Comparison of ENCODE assay signal across 33 cellular contexts in genomic region chr17:69769050-69769449, GRCh38.
"Had no signal": no experiment of that assay in that cellular context is flagged by ENCODE, and none has a peak within 500 bp of the region (broad histone marks: within the 10 kb centered on the region; RNA-seq: fewer than 3 reads in every experiment).

No MANE protein-coding gene starts in this region.

- H3K27ac ChIP-seq: adrenal gland, body of pancreas, brain microvascular endothelial cell, breast epithelium, VCaP had no signal

- FAIRE-seq: astrocyte, TTC549 had no signal

- ATAC-seq: activated CD8-positive, alpha-beta T cell treated with anti-CD3 and anti-CD28 coated beads for 36 hours; activated naive CD4-positive, alpha-beta T cell treated with anti-CD3 and anti-CD28 coated beads, Interleukin-2, amount 50 U/mL, for 72 hours; activated T-cell treated with anti-CD3 and anti-CD28 coated beads, Interleukin-2, amount 50 U/mL, for 4 hours; activated T-cell treated with anti-CD3 and anti-CD28 coated beads, Interleukin-2, amount 50 U/mL, for 72 hours; activated T-helper 17 cell treated with anti-CD3 and anti-CD28 coated beads, Interleukin-2, amount 50 U/mL, for 72 hours; body of pancreas had no signal

- DNase-seq: activated B cell treated with CpG ODN at 0.5 μM for 24 hours; activated CD4-positive, alpha-beta memory T cell treated with anti-CD3 and anti-CD28 coated beads for 36 hours; activated CD4-positive, alpha-beta T cell treated with anti-CD3 and anti-CD28 coated beads for 4 hours; activated CD4-positive, alpha-beta T cell treated with anti-CD3 and anti-CD28 coated beads, Interleukin-2, amount 10 ng/mL, durations not matched to agents 24 days and 14 days; activated CD4-positive, alpha-beta T cell treated with anti-CD3 and anti-CD28 coated beads, Interleukin-2, amount 50 U/mL, for 1 hour; activated CD4-positive, alpha-beta T cell treated with anti-CD3 and anti-CD28 coated beads, Interleukin-2, amount 50 U/mL, for 4 hours; activated CD4-positive, CD25-positive, alpha-beta regulatory T cell treated with anti-CD3 and anti-CD28 coated beads, Interleukin-2, amount 50 U/mL, for 72 hours; activated CD8-positive, alpha-beta memory T cell treated with anti-CD3 and anti-CD28 coated beads, Interleukin-2, amount 50 U/mL, for 4 hours; activated CD8-positive, alpha-beta T cell treated with anti-CD3 and anti-CD28 coated beads for 36 hours; activated effector memory CD4-positive, alpha-beta T cell treated with anti-CD3 and anti-CD28 coated beads, Interleukin-2, amount 50 U/mL, for 16 hours; activated gamma-delta T cell treated with Interleukin-2 at 50 U/mL for 16 hours; activated naive CD4-positive, alpha-beta T cell; activated naive CD4-positive, alpha-beta T cell treated with anti-CD3 and anti-CD28 coated beads for 36 hours; activated naive CD4-positive, alpha-beta T cell treated with anti-CD3 and anti-CD28 coated beads, Interleukin-2, amount 50 U/mL, for 16 hours; activated naive CD8-positive, alpha-beta T cell treated with anti-CD3 and anti-CD28 coated beads for 36 hours; activated T-cell treated with anti-CD3 and anti-CD28 coated beads for 4 hours; activated T-cell treated with anti-CD3 and anti-CD28 coated beads, Interleukin-2, amount 50 U/mL, for 1 hour; activated T-cell treated with anti-CD3 and anti-CD28 coated beads, Interleukin-2, amount 50 U/mL, for 4 hours; activated T-cell treated with anti-CD3 and anti-CD28 coated beads, Interleukin-2, amount 50 U/mL, for 72 hours; adrenal gland; amniotic stem cell; aorta; body of pancreas; brain microvascular endothelial cell; central memory CD4-positive, alpha-beta T cell; T-helper 2 cell; T-helper 9 cell had no signal

- H3K9me3 ChIP-seq: adrenal gland, body of pancreas, breast epithelium had no signal

- H3K36me3 ChIP-seq: adrenal gland, brain microvascular endothelial cell, breast epithelium had no signal

- H3K27me3 ChIP-seq: adrenal gland, body of pancreas, brain microvascular endothelial cell, breast epithelium had no signal

- H3K4me1 ChIP-seq: body of pancreas, breast epithelium had no signal

- H3K4me3 ChIP-seq: adrenal gland, body of pancreas, breast epithelium had no signal
